ENCODE assay signal across 23 cellular contexts in the genomic region with DNA sequence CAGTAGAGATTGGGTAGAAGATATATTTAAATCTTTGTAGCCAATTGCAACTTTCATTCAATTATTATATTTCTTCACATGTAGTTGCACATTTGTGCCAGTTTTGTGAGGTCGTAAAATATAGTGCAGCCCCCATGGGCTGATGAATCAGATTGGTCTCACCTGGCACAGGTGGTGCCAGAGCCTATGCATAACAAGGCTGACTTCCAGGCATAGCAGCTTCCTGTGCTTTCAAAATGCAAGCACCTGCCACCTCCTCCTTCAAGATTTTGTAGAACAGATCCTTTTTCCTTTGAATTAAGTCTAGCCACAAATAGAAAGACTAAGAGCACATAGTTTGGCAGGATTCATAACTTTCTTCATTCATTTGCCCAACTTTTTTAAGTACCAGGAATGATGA.
DNase-seq lines count a peak whose midpoint lies in the region; ATAC-seq lines count a peak whose summit lies in the region.
"Had no signal": no experiment of that assay in that cellular context is flagged by ENCODE, and none has a peak within 500 bp of the region (broad histone marks: within the 10 kb centered on the region; RNA-seq: fewer than 3 reads in every experiment).

No MANE protein-coding gene starts in this region.

- H3K36me3 ChIP-seq in MG63: no peaks in the 10 kb centered on the region
- H3K36me3 ChIP-seq: BLaER1 treated with 17β-estradiol and CSF1 and Interleukin-3, amounts not matched to agents 10 nM and 100 nM; HAP-1 had no signal

- no peaks in the 10 kb centered on the region for H3K27me3 ChIP-seq in MG63
- H3K27me3 ChIP-seq: BE2C; BLaER1 treated with 17β-estradiol and CSF1 and Interleukin-3, amounts not matched to agents 10 nM and 100 nM had no signal

- DNase-seq in NCI-H2171 treated with DMSO at 0.1 percent for 48 hours (lab: John Stamatoyannopoulos, UW) (peak; percentile 0), NCI-H2171 (lab: John Stamatoyannopoulos, UW) (no peak), caudate nucleus (lab: John Stamatoyannopoulos, UW) (peak in 9 of 61 donors; percentile 7 to 73 (median 19)), left kidney (ENCODE audit: low read depth, low spot score) (peak; percentile 15), MG63 (no peak)
- peak; percentile 7 for DNase-seq in Jurkat, Clone E6-1 (ENCODE audit: low read depth, low spot score)
- DNase-seq: 8988T; ACHN; AML-193; BE2C; CD4-positive, alpha-beta T cell; CD8-positive, alpha-beta memory T cell; DMS 273 treated with DMSO at 0.1 percent for 48 hours; DMS79; EL; GDM1; GOT3; HFFc6 had no signal

- H3K27ac ChIP-seq in caudate nucleus (ENCODE audit: low read depth, low read length): peak overlapping the region; percentile 2
- H3K27ac ChIP-seq: A549; BLaER1 treated with 17β-estradiol and CSF1 and Interleukin-3, amounts not matched to agents 10 nM and 100 nM had no signal

- H3K4me3 ChIP-seq in Jurkat, Clone E6-1 (ENCODE audit: low read length): no peak overlapping the region
- H3K4me3 ChIP-seq in MG63: no peak overlapping the region
- H3K4me3 ChIP-seq: A549; BLaER1 treated with 17β-estradiol and CSF1 and Interleukin-3, amounts not matched to agents 10 nM and 100 nM; GM12878; HAP-1 had no signal

- no peak for ATAC-seq in HG03521 (IDR thresholded peaks at IDR 0.05; ENCODE audit: unreplicated experiment)
- ATAC-seq: A549, GM12878 had no signal

- no peaks in the 10 kb centered on the region for H3K9me3 ChIP-seq in MG63
- H3K9me3 ChIP-seq: A549; BE2C; BLaER1 treated with 17β-estradiol and CSF1 and Interleukin-3, amounts not matched to agents 10 nM and 100 nM; HAP-1 had no signal

Comparison
In these comparisons a context has a peak if more than half of its experiments do, and no peak if none do; other contexts are left out.
1. DNase-seq: peak in NCI-H2171 treated with DMSO at 0.1 percent for 48 hours (single experiment), Jurkat, Clone E6-1 (single experiment) and left kidney (single experiment); none in NCI-H2171 (single experiment) and MG63 (single experiment).